ENCODE assay signal across 1 cellular context in the genomic region with DNA sequence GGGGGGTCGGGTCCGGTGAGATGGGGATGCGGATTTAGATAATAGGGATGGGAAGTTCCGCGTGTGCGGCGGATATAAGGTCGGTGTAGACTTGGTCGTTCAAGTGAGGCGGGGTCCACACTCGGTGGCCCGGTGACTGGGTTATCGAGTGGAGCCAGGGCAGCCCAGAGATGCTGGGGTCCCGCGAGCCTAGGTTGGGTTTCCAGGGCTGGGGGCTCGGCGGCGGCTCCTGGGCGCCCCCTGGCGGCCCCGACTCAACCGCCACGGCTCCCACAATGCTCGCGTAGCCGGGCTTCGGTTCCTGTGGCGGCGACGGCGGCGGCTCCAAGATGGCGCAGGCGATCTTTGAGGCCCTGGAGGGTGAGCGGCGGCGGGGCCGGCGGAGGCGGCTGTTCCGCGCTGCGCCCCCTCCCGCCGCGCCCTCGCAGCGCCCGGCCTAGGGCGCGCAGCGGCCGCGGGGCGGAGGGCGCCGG.
TF ChIP-seq lines count a peak whose summit lies in the region.

A gene (plus strand): TSS at position 304 of the 473 bp plus-strand sequence. CDS start 26 bp downstream, at position 330.

TF ChIP-seq in HepG2, 621 proteins besides CTCF, POLR2A, EP300 and RAD21 (continued from another document and continues in another):
- TF ChIP-seq, protein P1, sequence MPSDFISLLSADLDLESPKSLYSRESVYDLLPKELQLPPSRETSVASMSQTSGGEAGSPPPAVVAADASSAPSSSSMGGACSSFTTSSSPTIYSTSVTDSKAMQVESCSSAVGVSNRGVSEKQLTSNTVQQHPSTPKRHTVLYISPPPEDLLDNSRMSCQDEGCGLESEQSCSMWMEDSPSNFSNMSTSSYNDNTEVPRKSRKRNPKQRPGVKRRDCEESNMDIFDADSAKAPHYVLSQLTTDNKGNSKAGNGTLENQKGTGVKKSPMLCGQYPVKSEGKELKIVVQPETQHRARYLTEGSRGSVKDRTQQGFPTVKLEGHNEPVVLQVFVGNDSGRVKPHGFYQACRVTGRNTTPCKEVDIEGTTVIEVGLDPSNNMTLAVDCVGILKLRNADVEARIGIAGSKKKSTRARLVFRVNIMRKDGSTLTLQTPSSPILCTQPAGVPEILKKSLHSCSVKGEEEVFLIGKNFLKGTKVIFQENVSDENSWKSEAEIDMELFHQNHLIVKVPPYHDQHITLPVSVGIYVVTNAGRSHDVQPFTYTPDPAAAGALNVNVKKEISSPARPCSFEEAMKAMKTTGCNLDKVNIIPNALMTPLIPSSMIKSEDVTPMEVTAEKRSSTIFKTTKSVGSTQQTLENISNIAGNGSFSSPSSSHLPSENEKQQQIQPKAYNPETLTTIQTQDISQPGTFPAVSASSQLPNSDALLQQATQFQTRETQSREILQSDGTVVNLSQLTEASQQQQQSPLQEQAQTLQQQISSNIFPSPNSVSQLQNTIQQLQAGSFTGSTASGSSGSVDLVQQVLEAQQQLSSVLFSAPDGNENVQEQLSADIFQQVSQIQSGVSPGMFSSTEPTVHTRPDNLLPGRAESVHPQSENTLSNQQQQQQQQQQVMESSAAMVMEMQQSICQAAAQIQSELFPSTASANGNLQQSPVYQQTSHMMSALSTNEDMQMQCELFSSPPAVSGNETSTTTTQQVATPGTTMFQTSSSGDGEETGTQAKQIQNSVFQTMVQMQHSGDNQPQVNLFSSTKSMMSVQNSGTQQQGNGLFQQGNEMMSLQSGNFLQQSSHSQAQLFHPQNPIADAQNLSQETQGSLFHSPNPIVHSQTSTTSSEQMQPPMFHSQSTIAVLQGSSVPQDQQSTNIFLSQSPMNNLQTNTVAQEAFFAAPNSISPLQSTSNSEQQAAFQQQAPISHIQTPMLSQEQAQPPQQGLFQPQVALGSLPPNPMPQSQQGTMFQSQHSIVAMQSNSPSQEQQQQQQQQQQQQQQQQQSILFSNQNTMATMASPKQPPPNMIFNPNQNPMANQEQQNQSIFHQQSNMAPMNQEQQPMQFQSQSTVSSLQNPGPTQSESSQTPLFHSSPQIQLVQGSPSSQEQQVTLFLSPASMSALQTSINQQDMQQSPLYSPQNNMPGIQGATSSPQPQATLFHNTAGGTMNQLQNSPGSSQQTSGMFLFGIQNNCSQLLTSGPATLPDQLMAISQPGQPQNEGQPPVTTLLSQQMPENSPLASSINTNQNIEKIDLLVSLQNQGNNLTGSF (CRISPR knock-in tag; IDR thresholded peaks at IDR 0.05): peak; percentile 77
- TF ChIP-seq ZBTB7A (CRISPR knock-in tag; IDR thresholded peaks at IDR 0.05) (no peak), HMGA1 (CRISPR knock-in tag; conservative IDR thresholded peaks at IDR 0.05) (no peak), ZNF746 (CRISPR knock-in tag; IDR thresholded peaks at IDR 0.05) (no peak), ZNF724P (CRISPR knock-in tag; IDR thresholded peaks at IDR 0.05; ENCODE audit: borderline replicate concordance) (no peak), IKZF1 (IDR thresholded peaks at IDR 0.05) (no peak), MYNN (CRISPR knock-in tag; IDR thresholded peaks at IDR 0.05; ENCODE audit: low read depth) (peak; percentile 94; the same call in 1 of the 2 replicates), ZNF331 (CRISPR knock-in tag; IDR thresholded peaks at IDR 0.05) (peak; percentile 6; the same call in 1 of the 2 replicates), TAF15 (IDR thresholded peaks at IDR 0.05; ENCODE audit: low read depth, low read length, poor library complexity, severe bottlenecking) (no peak), ZNF629 (CRISPR knock-in tag; conservative IDR thresholded peaks at IDR 0.05) (no peak), ZNF44 (CRISPR knock-in tag; IDR thresholded peaks at IDR 0.05) (no peak), KDM6A (CRISPR knock-in tag; IDR thresholded peaks at IDR 0.05; ENCODE audit: low read depth) (no peak), GZF1 (CRISPR knock-in tag; IDR thresholded peaks at IDR 0.05) (no peak), NPAS2 (CRISPR knock-in tag; IDR thresholded peaks at IDR 0.05; ENCODE audit: borderline replicate concordance) (no peak), PAWR (CRISPR knock-in tag; IDR thresholded peaks at IDR 0.05; ENCODE audit: borderline replicate concordance) (no peak), MLLT10 (CRISPR knock-in tag; IDR thresholded peaks at IDR 0.05) (no peak), HOXD1 (CRISPR knock-in tag; IDR thresholded peaks at IDR 0.05) (peak; percentile 19; the same call in 1 of the 2 replicates), NFYC (CRISPR knock-in tag; IDR thresholded peaks at IDR 0.05) (0 out of 2 replicates have a peak, but pooled peaks have one; percentile 9), MAF1 (CRISPR knock-in tag; IDR thresholded peaks at IDR 0.05; ENCODE audit: borderline replicate concordance) (0 out of 2 replicates have a peak, but pooled peaks have one; percentile 55), PCBP2 (optimal IDR thresholded peaks at IDR 0.05; ENCODE audit: low read depth, low read length, poor library complexity, severe bottlenecking) (no peak), SALL2 (CRISPR knock-in tag; IDR thresholded peaks at IDR 0.05) (no peak)
- TF ChIP-seq, protein P2, sequence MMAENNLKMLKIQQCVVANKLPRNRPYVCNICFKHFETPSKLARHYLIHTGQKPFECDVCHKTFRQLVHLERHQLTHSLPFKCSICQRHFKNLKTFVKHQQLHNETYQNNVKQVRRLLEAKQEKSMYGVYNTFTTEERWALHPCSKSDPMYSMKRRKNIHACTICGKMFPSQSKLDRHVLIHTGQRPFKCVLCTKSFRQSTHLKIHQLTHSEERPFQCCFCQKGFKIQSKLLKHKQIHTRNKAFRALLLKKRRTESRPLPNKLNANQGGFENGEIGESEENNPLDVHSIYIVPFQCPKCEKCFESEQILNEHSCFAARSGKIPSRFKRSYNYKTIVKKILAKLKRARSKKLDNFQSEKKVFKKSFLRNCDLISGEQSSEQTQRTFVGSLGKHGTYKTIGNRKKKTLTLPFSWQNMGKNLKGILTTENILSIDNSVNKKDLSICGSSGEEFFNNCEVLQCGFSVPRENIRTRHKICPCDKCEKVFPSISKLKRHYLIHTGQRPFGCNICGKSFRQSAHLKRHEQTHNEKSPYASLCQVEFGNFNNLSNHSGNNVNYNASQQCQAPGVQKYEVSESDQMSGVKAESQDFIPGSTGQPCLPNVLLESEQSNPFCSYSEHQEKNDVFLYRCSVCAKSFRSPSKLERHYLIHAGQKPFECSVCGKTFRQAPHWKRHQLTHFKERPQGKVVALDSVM (CRISPR knock-in tag; IDR thresholded peaks at IDR 0.05): no peak
- TF ChIP-seq, protein P3, sequence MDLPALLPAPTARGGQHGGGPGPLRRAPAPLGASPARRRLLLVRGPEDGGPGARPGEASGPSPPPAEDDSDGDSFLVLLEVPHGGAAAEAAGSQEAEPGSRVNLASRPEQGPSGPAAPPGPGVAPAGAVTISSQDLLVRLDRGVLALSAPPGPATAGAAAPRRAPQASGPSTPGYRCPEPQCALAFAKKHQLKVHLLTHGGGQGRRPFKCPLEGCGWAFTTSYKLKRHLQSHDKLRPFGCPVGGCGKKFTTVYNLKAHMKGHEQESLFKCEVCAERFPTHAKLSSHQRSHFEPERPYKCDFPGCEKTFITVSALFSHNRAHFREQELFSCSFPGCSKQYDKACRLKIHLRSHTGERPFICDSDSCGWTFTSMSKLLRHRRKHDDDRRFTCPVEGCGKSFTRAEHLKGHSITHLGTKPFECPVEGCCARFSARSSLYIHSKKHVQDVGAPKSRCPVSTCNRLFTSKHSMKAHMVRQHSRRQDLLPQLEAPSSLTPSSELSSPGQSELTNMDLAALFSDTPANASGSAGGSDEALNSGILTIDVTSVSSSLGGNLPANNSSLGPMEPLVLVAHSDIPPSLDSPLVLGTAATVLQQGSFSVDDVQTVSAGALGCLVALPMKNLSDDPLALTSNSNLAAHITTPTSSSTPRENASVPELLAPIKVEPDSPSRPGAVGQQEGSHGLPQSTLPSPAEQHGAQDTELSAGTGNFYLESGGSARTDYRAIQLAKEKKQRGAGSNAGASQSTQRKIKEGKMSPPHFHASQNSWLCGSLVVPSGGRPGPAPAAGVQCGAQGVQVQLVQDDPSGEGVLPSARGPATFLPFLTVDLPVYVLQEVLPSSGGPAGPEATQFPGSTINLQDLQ (CRISPR knock-in tag; IDR thresholded peaks at IDR 0.05): peak; percentile 86
- TF ChIP-seq, protein P4, sequence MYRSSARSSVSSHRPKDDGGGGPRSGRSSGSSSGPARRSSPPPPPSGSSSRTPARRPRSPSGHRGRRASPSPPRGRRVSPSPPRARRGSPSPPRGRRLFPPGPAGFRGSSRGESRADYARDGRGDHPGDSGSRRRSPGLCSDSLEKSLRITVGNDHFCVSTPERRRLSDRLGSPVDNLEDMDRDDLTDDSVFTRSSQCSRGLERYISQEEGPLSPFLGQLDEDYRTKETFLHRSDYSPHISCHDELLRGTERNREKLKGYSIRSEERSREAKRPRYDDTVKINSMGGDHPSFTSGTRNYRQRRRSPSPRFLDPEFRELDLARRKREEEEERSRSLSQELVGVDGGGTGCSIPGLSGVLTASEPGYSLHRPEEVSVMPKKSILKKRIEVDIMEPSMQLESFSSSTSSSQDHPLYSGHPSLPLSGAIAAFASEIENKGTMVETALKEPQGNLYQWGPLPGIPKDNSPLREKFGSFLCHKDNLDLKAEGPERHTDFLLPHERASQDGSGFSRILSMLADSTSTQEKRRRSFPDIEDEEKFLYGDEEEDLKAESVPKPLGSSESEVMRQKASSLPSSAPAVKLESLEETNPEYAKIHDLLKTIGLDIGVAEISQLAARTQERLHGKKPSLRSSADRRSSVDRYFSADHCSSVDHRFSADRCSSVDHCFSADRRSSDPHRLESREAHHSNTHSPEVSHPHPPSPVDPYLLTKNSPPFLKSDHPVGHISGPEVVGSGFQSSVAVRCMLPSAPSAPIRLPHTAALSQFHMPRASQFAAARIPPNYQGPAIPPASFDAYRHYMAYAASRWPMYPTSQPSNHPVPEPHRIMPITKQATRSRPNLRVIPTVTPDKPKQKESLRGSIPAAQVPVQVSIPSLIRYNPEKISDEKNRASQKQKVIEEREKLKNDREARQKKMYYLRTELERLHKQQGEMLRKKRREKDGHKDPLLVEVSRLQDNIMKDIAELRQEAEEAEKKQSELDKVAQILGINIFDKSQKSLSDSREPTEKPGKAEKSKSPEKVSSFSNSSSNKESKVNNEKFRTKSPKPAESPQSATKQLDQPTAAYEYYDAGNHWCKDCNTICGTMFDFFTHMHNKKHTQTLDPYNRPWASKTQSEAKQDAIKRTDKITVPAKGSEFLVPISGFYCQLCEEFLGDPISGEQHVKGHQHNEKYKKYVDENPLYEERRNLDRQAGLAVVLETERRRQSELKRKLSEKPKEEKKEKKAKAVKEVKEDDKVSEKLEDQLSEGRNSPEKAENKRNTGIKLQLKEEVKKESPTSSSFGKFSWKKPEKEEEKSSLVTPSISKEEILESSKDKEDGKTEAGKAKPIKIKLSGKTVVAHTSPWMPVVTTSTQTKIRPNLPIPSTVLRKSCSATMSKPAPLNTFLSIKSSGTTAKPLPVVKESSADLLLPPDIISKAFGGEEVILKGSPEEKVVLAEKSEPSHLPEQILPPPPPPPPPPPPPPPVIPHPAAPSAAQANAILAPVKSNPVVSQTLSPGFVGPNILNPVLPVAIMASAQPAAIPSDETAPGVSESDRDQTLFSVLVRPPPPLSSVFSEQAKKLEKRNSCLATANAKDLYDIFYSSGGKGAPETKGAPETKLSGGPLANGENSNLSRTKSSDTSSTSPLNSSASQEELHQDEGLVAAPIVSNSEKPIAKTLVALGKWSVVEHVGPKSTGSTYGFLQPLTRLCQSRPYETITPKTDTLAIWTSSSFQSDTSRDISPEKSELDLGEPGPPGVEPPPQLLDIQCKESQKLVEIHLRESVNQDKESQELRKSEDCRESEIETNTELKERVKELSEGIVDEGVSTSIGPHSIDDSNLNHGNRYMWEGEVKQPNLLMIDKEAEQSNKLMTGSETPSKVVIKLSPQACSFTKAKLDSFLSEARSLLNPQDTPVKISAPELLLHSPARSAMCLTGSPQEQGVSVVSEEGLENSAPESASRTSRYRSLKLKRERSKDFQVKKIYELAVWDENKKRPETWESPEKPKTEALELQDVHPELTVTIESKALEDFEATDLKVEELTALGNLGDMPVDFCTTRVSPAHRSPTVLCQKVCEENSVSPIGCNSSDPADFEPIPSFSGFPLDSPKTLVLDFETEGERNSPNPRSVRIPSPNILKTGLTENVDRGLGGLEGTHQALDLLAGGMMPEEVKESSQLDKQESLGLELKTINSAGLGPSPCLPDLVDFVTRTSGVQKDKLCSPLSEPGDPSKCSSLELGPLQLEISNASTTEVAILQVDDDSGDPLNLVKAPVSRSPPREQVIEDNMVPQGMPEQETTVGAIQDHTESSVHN (CRISPR knock-in tag; IDR thresholded peaks at IDR 0.05): no peak
- TF ChIP-seq, protein P5, sequence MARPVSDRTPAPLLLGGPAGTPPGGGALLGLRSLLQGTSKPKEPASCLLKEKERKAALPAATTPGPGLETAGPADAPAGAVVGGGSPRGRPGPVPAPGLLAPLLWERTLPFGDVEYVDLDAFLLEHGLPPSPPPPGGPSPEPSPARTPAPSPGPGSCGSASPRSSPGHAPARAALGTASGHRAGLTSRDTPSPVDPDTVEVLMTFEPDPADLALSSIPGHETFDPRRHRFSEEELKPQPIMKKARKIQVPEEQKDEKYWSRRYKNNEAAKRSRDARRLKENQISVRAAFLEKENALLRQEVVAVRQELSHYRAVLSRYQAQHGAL (CRISPR knock-in tag; IDR thresholded peaks at IDR 0.05; ENCODE audit: not compliant biosample characterization): no peak
- TF ChIP-seq, protein P6, sequence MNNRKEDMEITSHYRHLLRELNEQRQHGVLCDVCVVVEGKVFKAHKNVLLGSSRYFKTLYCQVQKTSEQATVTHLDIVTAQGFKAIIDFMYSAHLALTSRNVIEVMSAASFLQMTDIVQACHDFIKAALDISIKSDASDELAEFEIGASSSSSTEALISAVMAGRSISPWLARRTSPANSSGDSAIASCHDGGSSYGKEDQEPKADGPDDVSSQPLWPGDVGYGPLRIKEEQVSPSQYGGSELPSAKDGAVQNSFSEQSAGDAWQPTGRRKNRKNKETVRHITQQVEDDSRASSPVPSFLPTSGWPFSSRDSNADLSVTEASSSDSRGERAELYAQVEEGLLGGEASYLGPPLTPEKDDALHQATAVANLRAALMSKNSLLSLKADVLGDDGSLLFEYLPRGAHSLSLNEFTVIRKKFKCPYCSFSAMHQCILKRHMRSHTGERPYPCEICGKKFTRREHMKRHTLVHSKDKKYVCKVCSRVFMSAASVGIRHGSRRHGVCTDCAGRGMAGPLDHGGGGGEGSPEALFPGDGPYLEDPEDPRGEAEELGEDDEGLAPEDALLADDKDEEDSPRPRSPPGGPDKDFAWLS (CRISPR knock-in tag; IDR thresholded peaks at IDR 0.05; ENCODE audit: borderline replicate concordance): no peak
- TF ChIP-seq, protein P7, sequence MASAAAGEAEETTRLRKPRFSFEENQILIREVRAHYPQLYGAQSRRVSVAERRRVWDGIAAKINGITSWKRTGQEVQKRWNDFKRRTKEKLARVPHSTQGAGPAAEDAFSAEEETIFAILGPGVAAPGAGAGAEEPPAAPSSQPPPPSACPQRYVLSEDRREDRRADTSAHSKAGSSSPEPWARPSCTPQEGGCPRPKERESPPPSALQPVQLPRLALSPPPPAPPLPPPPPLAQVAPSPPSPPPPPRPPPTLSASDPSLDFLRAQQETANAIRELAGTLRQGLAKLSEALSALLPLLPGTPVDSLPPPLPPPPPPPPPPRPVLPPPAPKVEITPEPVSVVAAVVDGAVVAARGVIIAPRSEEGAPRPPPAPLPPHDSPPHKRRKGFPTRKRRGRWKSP (CRISPR knock-in tag; IDR thresholded peaks at IDR 0.05): peak; percentile 76; the same call in 1 of the 2 replicates
- TF ChIP-seq, protein P8, sequence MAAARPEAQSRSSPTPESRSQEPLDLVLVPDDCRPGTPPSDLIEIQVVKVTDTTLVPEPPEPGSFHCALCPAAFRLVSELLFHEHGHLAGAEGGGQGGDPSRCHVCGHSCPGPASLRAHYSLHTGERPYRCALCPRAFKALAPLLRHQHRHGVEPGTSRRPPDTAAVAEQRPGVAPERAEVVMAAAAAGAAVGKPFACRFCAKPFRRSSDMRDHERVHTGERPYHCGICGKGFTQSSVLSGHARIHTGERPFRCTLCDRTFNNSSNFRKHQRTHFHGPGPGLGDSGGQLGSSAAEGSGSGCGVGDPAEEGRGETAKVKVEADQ (CRISPR knock-in tag; IDR thresholded peaks at IDR 0.05; ENCODE audit: borderline replicate concordance): no peak; the same call in 1 of the 2 replicates
- TF ChIP-seq, protein P9, sequence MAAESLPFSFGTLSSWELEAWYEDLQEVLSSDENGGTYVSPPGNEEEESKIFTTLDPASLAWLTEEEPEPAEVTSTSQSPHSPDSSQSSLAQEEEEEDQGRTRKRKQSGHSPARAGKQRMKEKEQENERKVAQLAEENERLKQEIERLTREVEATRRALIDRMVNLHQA (CRISPR knock-in tag; IDR thresholded peaks at IDR 0.05): no peak
